In genomic region chr11:7451520-7451919, GRCh38 we compare ENCODE assay signal across 22 cellular contexts. TPM values are rescaled to one million over a fixed set of nuclear protein-coding genes. Genes with fewer than 3 reads are reported as not detected.
DNase-seq lines count a peak whose midpoint lies in the region; FAIRE-seq and TF ChIP-seq lines count a peak whose summit lies in the region.
"Had no signal": no experiment of that assay in that cellular context is flagged by ENCODE, and none has a peak within 500 bp of the region (broad histone marks: within the 10 kb centered on the region; RNA-seq: fewer than 3 reads in every experiment).

No MANE protein-coding gene starts in this region.

- H3K4me3 ChIP-seq in H1 (ENCODE audit: extremely low read depth in 1 of 4, insufficient read depth in 2 of 4, low read depth in 3 of 4, low read length in 4 of 4) (no peak overlapping the region), spleen (no peak overlapping the region), MG63 (no peak overlapping the region)
- H3K4me3 ChIP-seq: GM12878, HAP-1 had no signal

- peaks cover 44% of the 10 kb centered on the region for H3K4me1 Mint-ChIP-seq in mesothelial cell of epicardium
- H3K4me1 Mint-ChIP-seq: CD4-positive, alpha-beta memory T cell had no signal

- peak; percentile 37 for DNase-seq in AG08395 (ENCODE audit: low spot score)
- DNase-seq in EL, result peak; percentile 5
- no peak for DNase-seq in H1 (ENCODE audit: low read depth in 1 of 2, low spot score in 2 of 2)
- DNase-seq in mesothelial cell of epicardium (ENCODE audit: low spot score in 2 of 2, unreplicated experiment in 2 of 2), result no peak
- DNase-seq in SKM-1 (lab: John Stamatoyannopoulos, UW; ENCODE audit: unreplicated experiment), result no peak
- no peak for DNase-seq in spleen
- no peak for DNase-seq in MG63
- DNase-seq in GOT3 (lab: John Stamatoyannopoulos, UW), result no peak
- DNase-seq: C1 segment of cervical spinal cord; Calu3; CD4-positive, alpha-beta memory T cell; COR-L47; DMS53; DMS79 treated with DMSO at 0.1 percent for 48 hours; GDM1; HFFc6 had no signal

- H3K36me3 ChIP-seq in H1 (ENCODE audit: control insufficient read depth in 2 of 4, insufficient read depth in 4 of 4, low read length in 3 of 4) (no peaks in the 10 kb centered on the region), spleen (no peaks in the 10 kb centered on the region), MG63 (no peaks in the 10 kb centered on the region)
- H3K36me3 ChIP-seq: HAP-1 had no signal

- no peak overlapping the region for H3K4ac ChIP-seq in H1 (replicated peaks; ENCODE audit: insufficient read length, low read depth, low read length)

- H3K23ac ChIP-seq in H1 (ENCODE audit: insufficient read length), result no peak overlapping the region

- intact Hi-C loops in spleen (cut with DNase I; ENCODE audit: low total_unique reads), result no loop called here

- no peaks in the 10 kb centered on the region for H3K36me3 Mint-ChIP-seq in mesothelial cell of epicardium
- H3K36me3 Mint-ChIP-seq: CD4-positive, alpha-beta memory T cell had no signal

- H3K4me2 ChIP-seq in H1 (ENCODE audit: insufficient read depth in 1 of 2, low read depth in 2 of 2, low read length in 2 of 2), result no peak overlapping the region

- H2BK15ac ChIP-seq in H1 (ENCODE audit: low read length), result no peak overlapping the region

- no peak overlapping the region for H2BK120ac ChIP-seq in H1 (replicated peaks; ENCODE audit: low read depth, low read length)

- TF ChIP-seq POLR2A in H1 (IDR thresholded peaks at IDR 0.05; ENCODE audit: control extremely low read depth in 1 of 2, low read depth in 2 of 2, low read length in 2 of 2), result no peak
- no peak for TF ChIP-seq POLR2A in spleen (IDR thresholded peaks at IDR 0.05)

- no peaks in the 10 kb centered on the region for H3K79me2 ChIP-seq in H1 (ENCODE audit: control insufficient read depth in 1 of 2, insufficient read depth in 2 of 2, low read length in 2 of 2)

- H3K27ac Mint-ChIP-seq in mesothelial cell of epicardium, result peak overlapping the region; percentile 57
- H3K27ac Mint-ChIP-seq: HFFc6 had no signal

- TF ChIP-seq RAD21 in H1 (IDR thresholded peaks at IDR 0.05 in 1 of 2, conservative IDR thresholded peaks at IDR 0.05 in 1 of 2; ENCODE audit: low read depth in 2 of 2, low read length in 2 of 2), result no peak

- no peak for TF ChIP-seq EP300 in H1 (IDR thresholded peaks at IDR 0.05; ENCODE audit: borderline replicate concordance in 1 of 2, low read depth in 2 of 2, low read length in 2 of 2)

- no peak overlapping the region for H3K56ac ChIP-seq in H1 (replicated peaks; ENCODE audit: insufficient read length, low read depth, low read length)

- H4K20me1 ChIP-seq in H1 (replicated peaks in 1 of 2; ENCODE audit: control insufficient read depth in 1 of 2, insufficient read depth in 2 of 2, low read length in 2 of 2), result no peaks in the 10 kb centered on the region

- CTCF ChIA-PET in H1 (lab: Charles Lee; ENCODE audit: partially characterized antibody), result interaction anchor here (0.7 to 3.5 kb wide), 12 partner anchors 10 to 634 kb away, joined by 3 to 32 read pairs (median 6); no protein-coding TSS in a partner anchor

- H3K27ac ChIP-seq in H1 (ENCODE audit: low read depth, low read length), result no peak overlapping the region
- no peak overlapping the region for H3K27ac ChIP-seq in spleen
- H3K27ac ChIP-seq: 22Rv1 had no signal

- no peaks in the 10 kb centered on the region; the same call in 1 of the 2 replicates for H3K23me2 ChIP-seq in H1 (ENCODE audit: low read depth, low read length)

- no peaks in the 10 kb centered on the region for H3K9me3 Mint-ChIP-seq in mesothelial cell of epicardium
- H3K9me3 Mint-ChIP-seq: CD4-positive, alpha-beta memory T cell; HFFc6 had no signal

- H3K27me3 ChIP-seq in H1 (replicated peaks in 1 of 4; ENCODE audit: control insufficient read depth in 3 of 4, extremely low read depth in 1 of 4, insufficient read depth in 3 of 4, low read length in 3 of 4), result no peaks in the 10 kb centered on the region
- H3K27me3 ChIP-seq in spleen (replicated peaks in 1 of 7), result no peaks in the 10 kb centered on the region
- H3K27me3 ChIP-seq in MG63, result no peaks in the 10 kb centered on the region

- H4K5ac ChIP-seq in H1 (ENCODE audit: insufficient read length, low read depth, low read length), result no peak overlapping the region

- no peak overlapping the region for H3K14ac ChIP-seq in H1 (ENCODE audit: insufficient read length)

- H4K8ac ChIP-seq in H1 (ENCODE audit: extremely low read depth, insufficient read depth, low read length), result no peak overlapping the region

- POLR2A ChIA-PET in H1 (lab: Charles Lee; ENCODE audit: partially characterized antibody), result no interaction called here

- H3K79me1 ChIP-seq in H1 (ENCODE audit: low read depth, low read length), result no peaks in the 10 kb centered on the region

- TF ChIP-seq CTCF in H1 (IDR thresholded peaks at IDR 0.05; ENCODE audit: control extremely low read depth in 1 of 3, insufficient read depth in 1 of 3, low read depth in 1 of 3, low read length in 3 of 3) (no peak), mesothelial cell of epicardium (IDR thresholded peaks at IDR 0.05; ENCODE audit: unreplicated experiment) (no peak), spleen (IDR thresholded peaks at IDR 0.05 in 8 of 11, conservative IDR thresholded peaks at IDR 0.05 in 3 of 11) (no peak)

- H2AK5ac ChIP-seq in H1 (ENCODE audit: low read depth, low read length), result no peak overlapping the region

- H4K91ac ChIP-seq in H1 (replicated peaks; ENCODE audit: insufficient read length, low read length), result no peak overlapping the region

- H3K9me3 ChIP-seq in H1 (ENCODE audit: insufficient read depth in 2 of 2, low read depth in 1 of 2, low read length in 1 of 2) (no peaks in the 10 kb centered on the region), spleen (no peaks in the 10 kb centered on the region), MG63 (no peaks in the 10 kb centered on the region)
- H3K9me3 ChIP-seq: HAP-1 had no signal

- FAIRE-seq in H1 (lab: Jason Lieb, UNC), result no peak
- FAIRE-seq: A204.1, GM12878, GM19239 had no signal

- no peak overlapping the region for H3K4me3 Mint-ChIP-seq in mesothelial cell of epicardium
- H3K4me3 Mint-ChIP-seq: CD4-positive, alpha-beta memory T cell; HFFc6 had no signal

- H3K4me1 ChIP-seq in H1 (replicated peaks in 1 of 4; ENCODE audit: control insufficient read depth in 3 of 4, insufficient read depth in 4 of 4, low read length in 3 of 4), result no peaks in the 10 kb centered on the region; a peak in 1 of 7 replicates
- H3K4me1 ChIP-seq in spleen, result no peaks in the 10 kb centered on the region

- H2BK20ac ChIP-seq in H1 (ENCODE audit: low read length), result no peak overlapping the region

- no peak overlapping the region for H2BK12ac ChIP-seq in H1 (ENCODE audit: low read depth, low read length)

- H3K9ac ChIP-seq in H1 (replicated peaks in 1 of 4; ENCODE audit: extremely low read depth in 1 of 4, low read depth in 3 of 4, low read length in 3 of 4), result no peak overlapping the region

- 66% methylated on average over 3 of the region's 3 CpGs; no CpG with 5 or more reads in 1 of the 2 experiments for WGBS in H1 (ENCODE audit: extremely low coverage in 1 of 2, insufficient coverage in 1 of 2, insufficient read length in 1 of 2, insufficient replicate concordance in 2 of 2, low coverage in 1 of 2, low lambda C conversion rate in 2 of 2, missing lambda C conversion rate in 1 of 2), 2 experiments
- WGBS in spleen, 5 donors, result 80 to 87% (median 84%) methylated on average over 3 of the region's 3 CpGs

- no peaks in the 10 kb centered on the region for H3K27me3 Mint-ChIP-seq in mesothelial cell of epicardium (ENCODE audit: low read depth)

- H2BK5ac ChIP-seq in H1 (ENCODE audit: low read depth, low read length), result no peak overlapping the region

- no peak overlapping the region for H3K18ac ChIP-seq in H1 (ENCODE audit: extremely low read depth, low read length)

- H2AFZ ChIP-seq in H1 (ENCODE audit: low read length), result no peak overlapping the region

TF ChIP-seq in H1, 55 proteins besides CTCF, POLR2A, EP300 and RAD21:
- TF ChIP-seq CBX8 (IDR thresholded peaks at IDR 0.05; ENCODE audit: borderline replicate concordance, low read depth, low read length) (no peak), BCL11A (IDR thresholded peaks at IDR 0.05; ENCODE audit: low read depth in 2 of 2, low read length in 2 of 2) (no peak), BACH1 (IDR thresholded peaks at IDR 0.05; ENCODE audit: low read length) (no peak), TEAD4 (IDR thresholded peaks at IDR 0.05; ENCODE audit: low read depth, low read length) (0 out of 2 replicates have a peak, but pooled peaks have one; percentile 20)

RNA-seq across cellular contexts. Expression of gene OLFML1, which starts 33.8 kb away (rescaled TPM):
- 0.24 TPM in 1 of 2 replicates, not detected in the other for total RNA-seq in H1 (2021; fragmentation: NEBNext Ultra II Directional; extraction: Animal tissue kit (Norgen Biotek cat#: 25700))
- polyA plus RNA-seq in H1 (2011; rRNA removed), result 0.03 TPM in 1 of 2 replicates, not detected in the other
- polyA plus RNA-seq in H1 (2011; cell fraction: cytosol; rRNA removed), result not detected
- not detected for polyA plus RNA-seq in H1 (2011; cell fraction: nucleus; rRNA removed)
- 0.11 to 0.28 TPM (median 0.19 TPM) in 4 replicates for polyA plus RNA-seq in H1 (2012, experiment 1 of 2)
- polyA plus RNA-seq in H1 (2012, experiment 2 of 2), result not detected
- 0.08 TPM for polyA plus RNA-seq in H1 (2013, experiment 1 of 2)
- polyA plus RNA-seq in H1 (2013, experiment 2 of 2), result 0.07 TPM
- polyA minus RNA-seq in H1 (2011; rRNA and poly(A)+ RNA removed), result 0.22 and 0.27 TPM in 2 replicates
- polyA minus RNA-seq in H1 (2011; cell fraction: cytosol; rRNA and poly(A)+ RNA removed), result not detected
- polyA minus RNA-seq in H1 (2011; cell fraction: nucleus; rRNA and poly(A)+ RNA removed), result 0.20 TPM
- total RNA-seq in mesothelial cell of epicardium, result 45.3 to 47.7 TPM (median 45.6 TPM) in 3 replicates
- 10 to 100 TPM in 5 of 7 donors, 1 to 10 TPM in 2; 2.6 to 23.8 (median 10.7) TPM for total RNA-seq in spleen
- polyA plus RNA-seq in spleen, result 1 to 10 TPM; 2.6 to 3.1 (median 2.7) TPM
- total RNA-seq in MG63 (2014; rRNA removed; shearing (Covaris generic); ENCODE audit: low replicate concordance), result not detected in 2 replicates
- total RNA-seq: Calu3; CD4-positive, alpha-beta memory T cell; Daoy; GM12878 had no signal
- polyA plus RNA-seq: CD4-positive, alpha-beta memory T cell had no signal

Comparison
In these comparisons a context has a peak if more than half of its experiments do, and no peak if none do; other contexts are left out.
1. DNase-seq: peak in AG08395 (single experiment) and EL (single experiment); none in H1 (0 of 2), mesothelial cell of epicardium (0 of 2), SKM-1 (single experiment), spleen (single experiment), MG63 (single experiment) and GOT3 (single experiment).